In genomic region chr17:41625602-41626001, GRCh38 we compare ENCODE assay signal across 20 cellular contexts. TPM values are rescaled to one million over a fixed set of nuclear protein-coding genes. Genes with fewer than 3 reads are reported as not detected.
DNase-seq lines count a peak whose midpoint lies in the region; ATAC-seq, FAIRE-seq and TF ChIP-seq lines count a peak whose summit lies in the region.
"Had no signal": no experiment of that assay in that cellular context is flagged by ENCODE, and none has a peak within 500 bp of the region (broad histone marks: within the 10 kb centered on the region; RNA-seq: fewer than 3 reads in every experiment).

No MANE protein-coding gene starts in this region.

- intact Hi-C loops in activated naive CD4-positive, alpha-beta T cell treated with anti-CD3 and anti-CD28 coated beads for 36 hours (cut with micrococcal nuclease): no loop called here
- intact Hi-C loops in upper lobe of right lung (cut with DNase I) (no loop called here), left colon (cut with DNase I, micrococcal nuclease) (no loop called here), colonic mucosa (cut with DNase I) (no loop called here)

- peaks cover 4% of the 10 kb centered on the region for H3K27me3 ChIP-seq in astrocyte (ENCODE audit: insufficient read depth, low read length)
- H3K27me3 ChIP-seq in upper lobe of right lung: no peaks in the 10 kb centered on the region
- H3K27me3 ChIP-seq in colonic mucosa: no peaks in the 10 kb centered on the region
- H3K27me3 ChIP-seq: pancreas had no signal

- no peak for FAIRE-seq in astrocyte (lab: Jason Lieb, UNC)
- FAIRE-seq: pancreas had no signal

- DNase-seq in activated naive CD4-positive, alpha-beta T cell treated with anti-CD3 and anti-CD28 coated beads for 36 hours: no peak
- no peak for DNase-seq in activated naive CD4-positive, alpha-beta T cell treated with anti-CD3 and anti-CD28 coated beads, Interleukin-2, amount 50 U/mL, for 72 hours (ENCODE audit: low spot score in 2 of 2)
- DNase-seq in astrocyte (ENCODE audit: low read depth) (no peak), left kidney (ENCODE audit: low read depth, low spot score) (peak; percentile 40), upper lobe of right lung (peak; percentile 55), left colon (no peak), colonic mucosa (no peak)
- DNase-seq: activated CD4-positive, alpha-beta T cell treated with anti-CD3 and anti-CD28 coated beads for 1 hour; activated CD8-positive, alpha-beta memory T cell treated with anti-CD3 and anti-CD28 coated beads, Interleukin-2, amount 50 U/mL, for 48 hours; MM.1S; NCI-H774; RPMI8226; stimulated activated CD4-positive, alpha-beta T cell treated with anti-CD3 and anti-CD28 coated beads, Interleukin-15, amount 100 ng/mL, for 24 hours had no signal

- H3K4me1 Mint-ChIP-seq in activated naive CD4-positive, alpha-beta T cell treated with anti-CD3 and anti-CD28 coated beads for 36 hours (ENCODE audit: low read depth): no peaks in the 10 kb centered on the region
- H3K4me1 Mint-ChIP-seq in astrocyte (ENCODE audit: low read depth, unreplicated experiment): peaks cover 14% of the 10 kb centered on the region
- H3K4me1 Mint-ChIP-seq: activated naive CD4-positive, alpha-beta T cell treated with anti-CD3 and anti-CD28 coated beads, Interleukin-2, amount 50 U/mL, for 24 hours had no signal

- no peaks in the 10 kb centered on the region for H3K36me3 Mint-ChIP-seq in activated naive CD4-positive, alpha-beta T cell treated with anti-CD3 and anti-CD28 coated beads for 36 hours (ENCODE audit: low read depth)
- H3K36me3 Mint-ChIP-seq in activated naive CD4-positive, alpha-beta T cell treated with anti-CD3 and anti-CD28 coated beads, Interleukin-2, amount 50 U/mL, for 72 hours: no peaks in the 10 kb centered on the region
- H3K36me3 Mint-ChIP-seq in astrocyte (ENCODE audit: low read depth, unreplicated experiment): peaks cover 2% of the 10 kb centered on the region
- H3K36me3 Mint-ChIP-seq: activated naive CD4-positive, alpha-beta T cell treated with anti-CD3 and anti-CD28 coated beads, Interleukin-2, amount 50 U/mL, for 24 hours had no signal

- no peak overlapping the region for H3K4me3 Mint-ChIP-seq in activated naive CD4-positive, alpha-beta T cell treated with anti-CD3 and anti-CD28 coated beads for 36 hours
- H3K4me3 Mint-ChIP-seq in astrocyte (ENCODE audit: unreplicated experiment): no peak overlapping the region
- H3K4me3 Mint-ChIP-seq: activated naive CD4-positive, alpha-beta T cell treated with anti-CD3 and anti-CD28 coated beads, Interleukin-2, amount 50 U/mL, for 24 hours; CD4-positive, alpha-beta T cell; T-helper 1 cell treated with Interleukin-12 subunit alpha and Interleukin-12 subunit beta and Interleukin-4 antibody, amounts not matched to agents 30 μg/mL and 1 μg/mL, for 36 hours had no signal

- peak overlapping the region; percentile 50 for H3K27ac Mint-ChIP-seq in activated naive CD4-positive, alpha-beta T cell treated with anti-CD3 and anti-CD28 coated beads for 36 hours
- no peak overlapping the region for H3K27ac Mint-ChIP-seq in activated naive CD4-positive, alpha-beta T cell treated with anti-CD3 and anti-CD28 coated beads, Interleukin-2, amount 50 U/mL, for 72 hours
- H3K27ac Mint-ChIP-seq in astrocyte (ENCODE audit: unreplicated experiment): no peak overlapping the region
- H3K27ac Mint-ChIP-seq: activated naive CD4-positive, alpha-beta T cell treated with anti-CD3 and anti-CD28 coated beads, Interleukin-2, amount 50 U/mL, for 24 hours; CD4-positive, alpha-beta T cell; T-helper 1 cell treated with Interleukin-12 subunit alpha and Interleukin-12 subunit beta and Interleukin-4 antibody, amounts not matched to agents 30 μg/mL and 1 μg/mL, for 36 hours had no signal

- H3K4me2 ChIP-seq in astrocyte (ENCODE audit: low read length): no peak overlapping the region

- H2AFZ ChIP-seq in astrocyte (ENCODE audit: low read depth, low read length): no peak overlapping the region

- H3K4me3 ChIP-seq in astrocyte (ENCODE audit: insufficient read depth, low read depth, low read length) (no peak overlapping the region), upper lobe of right lung (no peak overlapping the region), colonic mucosa (no peak overlapping the region)
- H3K4me3 ChIP-seq: pancreas had no signal

- H3K4me1 ChIP-seq in astrocyte (ENCODE audit: insufficient read depth, low read length) (peaks cover 3% of the 10 kb centered on the region), upper lobe of right lung (no peaks in the 10 kb centered on the region), colonic mucosa (no peaks in the 10 kb centered on the region)
- H3K4me1 ChIP-seq: pancreas had no signal

- H3K9me3 ChIP-seq in astrocyte (ENCODE audit: insufficient read depth, low read depth, low read length) (no peaks in the 10 kb centered on the region), upper lobe of right lung (no peaks in the 10 kb centered on the region), colonic mucosa (no peaks in the 10 kb centered on the region)
- H3K9me3 ChIP-seq: pancreas had no signal

- CTCF ChIA-PET in activated naive CD4-positive, alpha-beta T cell treated with anti-CD3 and anti-CD28 coated beads for 36 hours (lab: Charles Lee): no interaction called here

- no peaks in the 10 kb centered on the region for H3K9me3 Mint-ChIP-seq in activated naive CD4-positive, alpha-beta T cell treated with anti-CD3 and anti-CD28 coated beads for 36 hours
- H3K9me3 Mint-ChIP-seq in activated naive CD4-positive, alpha-beta T cell treated with anti-CD3 and anti-CD28 coated beads, Interleukin-2, amount 50 U/mL, for 72 hours: no peaks in the 10 kb centered on the region
- H3K9me3 Mint-ChIP-seq in astrocyte (ENCODE audit: unreplicated experiment): no peaks in the 10 kb centered on the region
- H3K9me3 Mint-ChIP-seq: activated naive CD4-positive, alpha-beta T cell treated with anti-CD3 and anti-CD28 coated beads, Interleukin-2, amount 50 U/mL, for 24 hours; CD4-positive, alpha-beta T cell; T-helper 1 cell treated with Interleukin-12 subunit alpha and Interleukin-12 subunit beta and Interleukin-4 antibody, amounts not matched to agents 30 μg/mL and 1 μg/mL, for 36 hours had no signal

- no peak for ATAC-seq in activated naive CD4-positive, alpha-beta T cell treated with anti-CD3 and anti-CD28 coated beads, Interleukin-2, amount 50 U/mL, for 72 hours
- no peak for ATAC-seq in upper lobe of right lung
- ATAC-seq in left colon: no peak
- no peak for ATAC-seq in GM21737 (IDR thresholded peaks at IDR 0.05; ENCODE audit: unreplicated experiment)

- no peaks in the 10 kb centered on the region for H3K27me3 Mint-ChIP-seq in activated naive CD4-positive, alpha-beta T cell treated with anti-CD3 and anti-CD28 coated beads for 36 hours (ENCODE audit: low read depth)
- H3K27me3 Mint-ChIP-seq in astrocyte (ENCODE audit: low read depth, unreplicated experiment): peaks cover 26% of the 10 kb centered on the region
- H3K27me3 Mint-ChIP-seq: activated naive CD4-positive, alpha-beta T cell treated with anti-CD3 and anti-CD28 coated beads, Interleukin-2, amount 50 U/mL, for 24 hours had no signal

- no peaks in the 10 kb centered on the region for H3K36me3 ChIP-seq in astrocyte (ENCODE audit: insufficient read depth, low read length)
- no peaks in the 10 kb centered on the region for H3K36me3 ChIP-seq in upper lobe of right lung
- no peaks in the 10 kb centered on the region for H3K36me3 ChIP-seq in colonic mucosa
- H3K36me3 ChIP-seq: pancreas had no signal

- no peak for TF ChIP-seq CTCF in astrocyte (IDR thresholded peaks at IDR 0.05; ENCODE audit: insufficient read depth, low read depth, low read length)
- no peak for TF ChIP-seq CTCF in upper lobe of right lung (IDR thresholded peaks at IDR 0.05)
- no peak for TF ChIP-seq CTCF in colonic mucosa (IDR thresholded peaks at IDR 0.05)

- H3K9ac ChIP-seq in astrocyte (ENCODE audit: low read length): peak overlapping the region; percentile 6
- no peak overlapping the region for H3K9ac ChIP-seq in colonic mucosa (ENCODE audit: low read depth in 2 of 2, low read length in 2 of 2)

- H4K20me1 ChIP-seq in astrocyte (ENCODE audit: insufficient read depth, low read length): no peaks in the 10 kb centered on the region

- H3K27ac ChIP-seq in astrocyte (ENCODE audit: low read depth, low read length) (no peak overlapping the region), upper lobe of right lung (no peak overlapping the region), colonic mucosa (no peak overlapping the region)
- H3K27ac ChIP-seq: pancreas had no signal

- no peaks in the 10 kb centered on the region for H3K79me2 ChIP-seq in astrocyte (ENCODE audit: insufficient read depth, low read length)

RNA-seq across cellular contexts. Expression of gene KRT17, which starts 1.2 kb away (rescaled TPM):
- total RNA-seq in activated naive CD4-positive, alpha-beta T cell treated with anti-CD3 and anti-CD28 coated beads for 36 hours: not detected
- total RNA-seq in activated naive CD4-positive, alpha-beta T cell treated with anti-CD3 and anti-CD28 coated beads, Interleukin-2, amount 50 U/mL, for 72 hours: under 1 TPM in 1 of 2 donors, not detected in 1; 0.50 TPM
- total RNA-seq in astrocyte: 21.4 and 28.3 TPM in 2 replicates
- total RNA-seq in upper lobe of right lung: 5.9 TPM
- under 1 TPM in 1 of 2 donors, not detected in 1; 0.70 TPM for total RNA-seq in left colon
- total RNA-seq in colonic mucosa: 1 to 10 TPM in 1 of 2 donors, not detected in 1; 1.2 TPM
- total RNA-seq: CD4-positive, alpha-beta T cell; mucosa of gallbladder had no signal

RNA-seq across cellular contexts. Expression of gene KRT16, which starts 13.0 kb away (rescaled TPM):
- not detected for total RNA-seq in activated naive CD4-positive, alpha-beta T cell treated with anti-CD3 and anti-CD28 coated beads for 36 hours
- not detected for total RNA-seq in activated naive CD4-positive, alpha-beta T cell treated with anti-CD3 and anti-CD28 coated beads, Interleukin-2, amount 50 U/mL, for 72 hours
- 0.79 and 1.3 TPM in 2 replicates for total RNA-seq in astrocyte
- total RNA-seq in upper lobe of right lung: not detected
- not detected for total RNA-seq in left colon
- not detected for total RNA-seq in colonic mucosa
- total RNA-seq: A673; CD4-positive, alpha-beta T cell; mucosa of gallbladder had no signal

RNA-seq across cellular contexts. Expression of gene KRT14, which starts 38.9 kb away (rescaled TPM):
- not detected for total RNA-seq in activated naive CD4-positive, alpha-beta T cell treated with anti-CD3 and anti-CD28 coated beads for 36 hours
- total RNA-seq in activated naive CD4-positive, alpha-beta T cell treated with anti-CD3 and anti-CD28 coated beads, Interleukin-2, amount 50 U/mL, for 72 hours: not detected
- total RNA-seq in astrocyte (1.0 and 2.2 TPM in 2 replicates), upper lobe of right lung (not detected), left colon (under 1 TPM; 0.25 to 0.40 TPM), colonic mucosa (not detected)
- total RNA-seq: A673; CD4-positive, alpha-beta T cell had no signal

RNA-seq across cellular contexts. Expression of gene KRT9, which starts 53.7 kb away (rescaled TPM):
- not detected for total RNA-seq in activated naive CD4-positive, alpha-beta T cell treated with anti-CD3 and anti-CD28 coated beads for 36 hours
- total RNA-seq in activated naive CD4-positive, alpha-beta T cell treated with anti-CD3 and anti-CD28 coated beads, Interleukin-2, amount 50 U/mL, for 72 hours: not detected
- total RNA-seq in astrocyte (0.09 TPM in 1 of 2 replicates, not detected in the other), upper lobe of right lung (not detected), left colon (not detected), colonic mucosa (not detected)
- total RNA-seq: A673; CD4-positive, alpha-beta T cell; mucosa of gallbladder; pancreas had no signal

Comparison
In these comparisons a context has a peak if more than half of its experiments do, and no peak if none do; other contexts are left out.
1. DNase-seq: peak in left kidney (single experiment) and upper lobe of right lung (single experiment); none in activated naive CD4-positive, alpha-beta T cell treated with anti-CD3 and anti-CD28 coated beads for 36 hours (single experiment), activated naive CD4-positive, alpha-beta T cell treated with anti-CD3 and anti-CD28 coated beads, Interleukin-2, amount 50 U/mL, for 72 hours (0 of 2), astrocyte (single experiment), left colon (0 of 2) and colonic mucosa (single experiment).